In genomic region chr4:41204400-41204978, GRCh38 we compare ENCODE assay signal across 10 cellular contexts. TPM values are rescaled to one million over a fixed set of nuclear protein-coding genes. Genes with fewer than 3 reads are reported as not detected.
DNase-seq lines count a peak whose midpoint lies in the region; ATAC-seq and TF ChIP-seq lines count a peak whose summit lies in the region.
"Had no signal": no experiment of that assay in that cellular context is flagged by ENCODE, and none has a peak within 500 bp of the region (broad histone marks: within the 10 kb centered on the region; RNA-seq: fewer than 3 reads in every experiment).

No MANE protein-coding gene starts in this region.

- H3K79me2 ChIP-seq in HCT116 (ENCODE audit: insufficient read depth, low read length): peaks cover 100% of the 10 kb centered on the region

- peak; percentile 67 for DNase-seq in HCT116 (ENCODE audit: low read depth, low spot score)
- DNase-seq in astrocyte of the hippocampus (ENCODE audit: low read depth, low spot score): peak; percentile 82
- DNase-seq in left ventricle myocardium inferior: peak; percentile 33
- DNase-seq in retinal pigment epithelial cell (ENCODE audit: low read depth): peak; percentile 77
- DNase-seq in NCI-H128 (lab: John Stamatoyannopoulos, UW; ENCODE audit: unreplicated experiment): no peak
- DNase-seq in stimulated activated CD8-positive, alpha-beta memory T cell treated with anti-CD3 and anti-CD28 coated beads, Interleukin-4, amount 100 ng/mL, for 48 hours: no peak
- no peak for DNase-seq in activated CD8-positive, alpha-beta memory T cell treated with anti-CD3 and anti-CD28 coated beads, Interleukin-2, amount 50 U/mL, for 48 hours
- DNase-seq in NCI-H2107 (lab: John Stamatoyannopoulos, UW): no peak
- DNase-seq: GDM1, T-helper 1 cell had no signal

- H3K4me2 ChIP-seq in HCT116 (ENCODE audit: low read length): peak overlapping the region; percentile 68

- POLR2A ChIA-PET in HCT116 (lab: Charles Lee): interaction anchor here (0.9 to 2.4 kb wide), 5 partner anchors 10 to 296 kb away, joined by 3 to 10 read pairs (median 6); partner anchors contain the start of gene APBB2

- no peaks in the 10 kb centered on the region for H3K9me2 ChIP-seq in HCT116 (ENCODE audit: insufficient read depth)

- H3K9me3 ChIP-seq in HCT116 (ENCODE audit: control insufficient read depth in 1 of 2, insufficient read depth in 1 of 2, low read depth in 1 of 2, low read length in 2 of 2): no peaks in the 10 kb centered on the region
- no peaks in the 10 kb centered on the region for H3K9me3 ChIP-seq in left ventricle myocardium inferior (replicated peaks)

- H2AFZ ChIP-seq in HCT116 (ENCODE audit: low read depth, low read length, poor library complexity, severe bottlenecking): no peak overlapping the region

- RAD21 ChIA-PET in HCT116 (lab: Charles Lee; ENCODE audit: low non-redundant PET in 1 of 2, low total read pairs in 2 of 2, uncharacterized antibody in 2 of 2, unreplicated experiment in 2 of 2): interaction anchor here (0.6 to 1.8 kb wide), 2 partner anchors 10 to 12 kb away, joined by 4 read pairs; partner anchors contain the start of gene APBB2 (in 1 of the 2)

- H3K36me3 ChIP-seq in HCT116 (ENCODE audit: control insufficient read depth in 1 of 2, insufficient read depth in 2 of 2, low read length in 2 of 2) (no peaks in the 10 kb centered on the region), left ventricle myocardium inferior (no peaks in the 10 kb centered on the region)

- ATAC-seq in HCT116: peak; percentile 81

- H3K4me1 ChIP-seq in HCT116 (ENCODE audit: control insufficient read depth in 1 of 2, insufficient read depth in 2 of 2, low read length in 2 of 2): peaks cover 46 to 71% of the 10 kb centered on the region in 2 experiments
- peaks cover 94% of the 10 kb centered on the region for H3K4me1 ChIP-seq in left ventricle myocardium inferior

- H3K9ac ChIP-seq in HCT116 (ENCODE audit: low read length): peak overlapping the region; percentile 36

- H3K27me3 ChIP-seq in HCT116 (ENCODE audit: insufficient read depth, low read length) (no peaks in the 10 kb centered on the region), left ventricle myocardium inferior (ENCODE audit: low read depth) (no peaks in the 10 kb centered on the region)

- H3K4me3 ChIP-seq in HCT116 (replicated peaks in 1 of 2; ENCODE audit: low read depth in 1 of 2, low read length in 2 of 2) (peak overlapping the region in 1 of 2 experiments; percentile 30; a peak in 2 of 4 replicates), left ventricle myocardium inferior (no peak overlapping the region), retinal pigment epithelial cell (ENCODE audit: low read length) (no peak overlapping the region)

- H4K20me1 ChIP-seq in HCT116 (ENCODE audit: insufficient read depth): peaks cover 12% of the 10 kb centered on the region; the same call in 1 of the 2 replicates

- peak; percentile 17; the same call in 1 of the 2 replicates for TF ChIP-seq RAD21 in HCT116 (IDR thresholded peaks at IDR 0.05; ENCODE audit: low read depth)

- no TSS peak for BruUV-seq in HCT116 (replicated peaks; lab: Mats Ljungman, UMichigan)

- TF ChIP-seq CTCF in HCT116 (IDR thresholded peaks at IDR 0.05 in 2 of 3, conservative IDR thresholded peaks at IDR 0.05 in 1 of 3; ENCODE audit: borderline replicate concordance in 1 of 3, insufficient read depth in 1 of 3, low read depth in 2 of 3, low read length in 2 of 3): no peak
- TF ChIP-seq CTCF in left ventricle myocardium inferior (IDR thresholded peaks at IDR 0.05; ENCODE audit: borderline replicate concordance): no peak
- TF ChIP-seq CTCF in retinal pigment epithelial cell (conservative IDR thresholded peaks at IDR 0.05; ENCODE audit: low read depth, low read length): no peak

- TF ChIP-seq POLR2A in HCT116 (IDR thresholded peaks at IDR 0.05; ENCODE audit: borderline replicate concordance, extremely low read depth, insufficient read depth, insufficient read length): no peak

- peak overlapping the region; percentile 56; the same call in 1 of the 2 replicates for H3K27ac ChIP-seq in HCT116 (ENCODE audit: low read depth, low read length)
- H3K27ac ChIP-seq in left ventricle myocardium inferior (replicated peaks): peak overlapping the region; percentile 59

- intact Hi-C loops in HCT116 (cut with micrococcal nuclease) (no loop called here), left ventricle myocardium inferior (cut with micrococcal nuclease) (no loop called here)

- CTCF ChIA-PET in HCT116 (lab: Charles Lee): interaction anchor here (1.1 to 2.1 kb wide), 4 partner anchors 10 to 228 kb away, joined by 3 to 16 read pairs (median 8); partner anchors contain the start of gene APBB2

TF ChIP-seq in HCT116, 20 proteins besides CTCF, POLR2A, EP300 and RAD21 (continues in another document):
- TF ChIP-seq EGR1 (IDR thresholded peaks at IDR 0.05; ENCODE audit: low read depth): no peak
- peak; percentile 33; the same call in 1 of the 2 replicates for TF ChIP-seq POLR2AphosphoS5 (IDR thresholded peaks at IDR 0.05; ENCODE audit: low read depth, low read length)
- TF ChIP-seq YY1 (IDR thresholded peaks at IDR 0.05; ENCODE audit: extremely low read depth, insufficient replicate concordance, low read depth, low read length): no peak
- TF ChIP-seq FOSL1 (IDR thresholded peaks at IDR 0.05; ENCODE audit: low read depth): peak; percentile 71
- TF ChIP-seq ZBTB33 (IDR thresholded peaks at IDR 0.05; ENCODE audit: extremely low read depth, insufficient replicate concordance, low read length): no peak
- no peak for TF ChIP-seq TCF7L2 (IDR thresholded peaks at IDR 0.05; ENCODE audit: borderline replicate concordance, extremely low read depth, insufficient read depth, insufficient read length)
- no peak for TF ChIP-seq ELF1 (IDR thresholded peaks at IDR 0.05; ENCODE audit: borderline replicate concordance, low read depth)
- TF ChIP-seq, protein P1, sequence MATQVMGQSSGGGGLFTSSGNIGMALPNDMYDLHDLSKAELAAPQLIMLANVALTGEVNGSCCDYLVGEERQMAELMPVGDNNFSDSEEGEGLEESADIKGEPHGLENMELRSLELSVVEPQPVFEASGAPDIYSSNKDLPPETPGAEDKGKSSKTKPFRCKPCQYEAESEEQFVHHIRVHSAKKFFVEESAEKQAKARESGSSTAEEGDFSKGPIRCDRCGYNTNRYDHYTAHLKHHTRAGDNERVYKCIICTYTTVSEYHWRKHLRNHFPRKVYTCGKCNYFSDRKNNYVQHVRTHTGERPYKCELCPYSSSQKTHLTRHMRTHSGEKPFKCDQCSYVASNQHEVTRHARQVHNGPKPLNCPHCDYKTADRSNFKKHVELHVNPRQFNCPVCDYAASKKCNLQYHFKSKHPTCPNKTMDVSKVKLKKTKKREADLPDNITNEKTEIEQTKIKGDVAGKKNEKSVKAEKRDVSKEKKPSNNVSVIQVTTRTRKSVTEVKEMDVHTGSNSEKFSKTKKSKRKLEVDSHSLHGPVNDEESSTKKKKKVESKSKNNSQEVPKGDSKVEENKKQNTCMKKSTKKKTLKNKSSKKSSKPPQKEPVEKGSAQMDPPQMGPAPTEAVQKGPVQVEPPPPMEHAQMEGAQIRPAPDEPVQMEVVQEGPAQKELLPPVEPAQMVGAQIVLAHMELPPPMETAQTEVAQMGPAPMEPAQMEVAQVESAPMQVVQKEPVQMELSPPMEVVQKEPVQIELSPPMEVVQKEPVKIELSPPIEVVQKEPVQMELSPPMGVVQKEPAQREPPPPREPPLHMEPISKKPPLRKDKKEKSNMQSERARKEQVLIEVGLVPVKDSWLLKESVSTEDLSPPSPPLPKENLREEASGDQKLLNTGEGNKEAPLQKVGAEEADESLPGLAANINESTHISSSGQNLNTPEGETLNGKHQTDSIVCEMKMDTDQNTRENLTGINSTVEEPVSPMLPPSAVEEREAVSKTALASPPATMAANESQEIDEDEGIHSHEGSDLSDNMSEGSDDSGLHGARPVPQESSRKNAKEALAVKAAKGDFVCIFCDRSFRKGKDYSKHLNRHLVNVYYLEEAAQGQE (IDR thresholded peaks at IDR 0.05; ENCODE audit: low read depth): no peak
- TF ChIP-seq, protein P2, sequence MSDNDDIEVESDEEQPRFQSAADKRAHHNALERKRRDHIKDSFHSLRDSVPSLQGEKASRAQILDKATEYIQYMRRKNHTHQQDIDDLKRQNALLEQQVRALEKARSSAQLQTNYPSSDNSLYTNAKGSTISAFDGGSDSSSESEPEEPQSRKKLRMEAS (IDR thresholded peaks at IDR 0.05): peak; percentile 87
- no peak for TF ChIP-seq EZH2 (IDR thresholded peaks at IDR 0.05)
- peak; percentile 35; the same call in 1 of the 2 replicates for TF ChIP-seq SP1 (IDR thresholded peaks at IDR 0.05; ENCODE audit: low read depth)
- peak; percentile 65 for TF ChIP-seq JUND (IDR thresholded peaks at IDR 0.05)
- TF ChIP-seq CEBPB (IDR thresholded peaks at IDR 0.05; ENCODE audit: low read depth): no peak
- peak; percentile 85 for TF ChIP-seq CBX3 (IDR thresholded peaks at IDR 0.05; ENCODE audit: low read depth)
- TF ChIP-seq EZH2phosphoT487 (IDR thresholded peaks at IDR 0.05; ENCODE audit: borderline replicate concordance): no peak
- TF ChIP-seq ATF3 (IDR thresholded peaks at IDR 0.05): no peak
- no peak for TF ChIP-seq ZNF274 (IDR thresholded peaks at IDR 0.05; ENCODE audit: low read depth, low read length)
- no peak for TF ChIP-seq SRF (IDR thresholded peaks at IDR 0.05; ENCODE audit: low read depth)
- no peak for TF ChIP-seq ZFX (IDR thresholded peaks at IDR 0.05)

RNA-seq across cellular contexts. Expression of gene APBB2, which starts 9.9 kb away (rescaled TPM):
- total RNA-seq in HCT116 (2021; ENCODE audit: unreplicated experiment) (72.5 TPM), left ventricle myocardium inferior (23.5 TPM)
- 33.6 and 40.7 TPM in 2 replicates for polyA plus RNA-seq in HCT116 (2012)

RNA-seq across cellular contexts. Expression of gene UCHL1, which starts 52.2 kb away (rescaled TPM):
- total RNA-seq in HCT116 (2021; ENCODE audit: unreplicated experiment) (0.54 TPM), left ventricle myocardium inferior (35.2 TPM)
- not detected in 2 replicates for polyA plus RNA-seq in HCT116 (2012)

Comparison
In these comparisons a context has a peak if more than half of its experiments do, and no peak if none do; other contexts are left out.
1. DNase-seq: peak in HCT116 (single experiment), astrocyte of the hippocampus (single experiment), left ventricle myocardium inferior (single experiment) and retinal pigment epithelial cell (single experiment); none in NCI-H128 (single experiment), stimulated activated CD8-positive, alpha-beta memory T cell treated with anti-CD3 and anti-CD28 coated beads, Interleukin-4, amount 100 ng/mL, for 48 hours (single experiment), activated CD8-positive, alpha-beta memory T cell treated with anti-CD3 and anti-CD28 coated beads, Interleukin-2, amount 50 U/mL, for 48 hours (single experiment) and NCI-H2107 (single experiment).
2. RNA of gene UCHL1, which starts 52.2 kb away (total RNA-seq): 35.2 TPM in left ventricle myocardium inferior (single experiment); 0.54 TPM in HCT116 (single experiment); every median in the first group is over 10 times any median in the second.